ENCODE assay signal across 1 cellular context in the genomic region with DNA sequence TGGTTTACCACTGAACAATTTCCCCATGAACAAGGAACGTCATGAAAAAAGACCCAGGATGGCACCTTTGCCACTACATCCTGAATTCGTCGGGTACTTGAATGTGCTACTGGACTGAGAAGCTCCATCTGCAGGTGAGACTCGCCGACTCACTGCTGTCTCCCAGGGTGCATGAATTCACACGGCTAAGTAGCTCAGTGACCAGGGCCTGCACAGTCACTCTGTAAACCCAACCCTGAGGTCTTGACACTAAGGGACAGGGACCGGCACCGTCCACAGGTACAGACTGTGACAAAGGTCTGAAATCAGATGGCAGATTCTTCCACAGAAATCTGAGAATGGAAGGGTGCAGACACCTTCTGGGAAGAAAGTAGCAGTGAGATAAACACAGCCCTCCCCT.
TF ChIP-seq lines count a peak whose summit lies in the region.

No MANE protein-coding gene starts in this region.

TF ChIP-seq in GM23338, 12 proteins besides CTCF, POLR2A, EP300 and RAD21 (continued from another document):
- TF ChIP-seq, protein P1, sequence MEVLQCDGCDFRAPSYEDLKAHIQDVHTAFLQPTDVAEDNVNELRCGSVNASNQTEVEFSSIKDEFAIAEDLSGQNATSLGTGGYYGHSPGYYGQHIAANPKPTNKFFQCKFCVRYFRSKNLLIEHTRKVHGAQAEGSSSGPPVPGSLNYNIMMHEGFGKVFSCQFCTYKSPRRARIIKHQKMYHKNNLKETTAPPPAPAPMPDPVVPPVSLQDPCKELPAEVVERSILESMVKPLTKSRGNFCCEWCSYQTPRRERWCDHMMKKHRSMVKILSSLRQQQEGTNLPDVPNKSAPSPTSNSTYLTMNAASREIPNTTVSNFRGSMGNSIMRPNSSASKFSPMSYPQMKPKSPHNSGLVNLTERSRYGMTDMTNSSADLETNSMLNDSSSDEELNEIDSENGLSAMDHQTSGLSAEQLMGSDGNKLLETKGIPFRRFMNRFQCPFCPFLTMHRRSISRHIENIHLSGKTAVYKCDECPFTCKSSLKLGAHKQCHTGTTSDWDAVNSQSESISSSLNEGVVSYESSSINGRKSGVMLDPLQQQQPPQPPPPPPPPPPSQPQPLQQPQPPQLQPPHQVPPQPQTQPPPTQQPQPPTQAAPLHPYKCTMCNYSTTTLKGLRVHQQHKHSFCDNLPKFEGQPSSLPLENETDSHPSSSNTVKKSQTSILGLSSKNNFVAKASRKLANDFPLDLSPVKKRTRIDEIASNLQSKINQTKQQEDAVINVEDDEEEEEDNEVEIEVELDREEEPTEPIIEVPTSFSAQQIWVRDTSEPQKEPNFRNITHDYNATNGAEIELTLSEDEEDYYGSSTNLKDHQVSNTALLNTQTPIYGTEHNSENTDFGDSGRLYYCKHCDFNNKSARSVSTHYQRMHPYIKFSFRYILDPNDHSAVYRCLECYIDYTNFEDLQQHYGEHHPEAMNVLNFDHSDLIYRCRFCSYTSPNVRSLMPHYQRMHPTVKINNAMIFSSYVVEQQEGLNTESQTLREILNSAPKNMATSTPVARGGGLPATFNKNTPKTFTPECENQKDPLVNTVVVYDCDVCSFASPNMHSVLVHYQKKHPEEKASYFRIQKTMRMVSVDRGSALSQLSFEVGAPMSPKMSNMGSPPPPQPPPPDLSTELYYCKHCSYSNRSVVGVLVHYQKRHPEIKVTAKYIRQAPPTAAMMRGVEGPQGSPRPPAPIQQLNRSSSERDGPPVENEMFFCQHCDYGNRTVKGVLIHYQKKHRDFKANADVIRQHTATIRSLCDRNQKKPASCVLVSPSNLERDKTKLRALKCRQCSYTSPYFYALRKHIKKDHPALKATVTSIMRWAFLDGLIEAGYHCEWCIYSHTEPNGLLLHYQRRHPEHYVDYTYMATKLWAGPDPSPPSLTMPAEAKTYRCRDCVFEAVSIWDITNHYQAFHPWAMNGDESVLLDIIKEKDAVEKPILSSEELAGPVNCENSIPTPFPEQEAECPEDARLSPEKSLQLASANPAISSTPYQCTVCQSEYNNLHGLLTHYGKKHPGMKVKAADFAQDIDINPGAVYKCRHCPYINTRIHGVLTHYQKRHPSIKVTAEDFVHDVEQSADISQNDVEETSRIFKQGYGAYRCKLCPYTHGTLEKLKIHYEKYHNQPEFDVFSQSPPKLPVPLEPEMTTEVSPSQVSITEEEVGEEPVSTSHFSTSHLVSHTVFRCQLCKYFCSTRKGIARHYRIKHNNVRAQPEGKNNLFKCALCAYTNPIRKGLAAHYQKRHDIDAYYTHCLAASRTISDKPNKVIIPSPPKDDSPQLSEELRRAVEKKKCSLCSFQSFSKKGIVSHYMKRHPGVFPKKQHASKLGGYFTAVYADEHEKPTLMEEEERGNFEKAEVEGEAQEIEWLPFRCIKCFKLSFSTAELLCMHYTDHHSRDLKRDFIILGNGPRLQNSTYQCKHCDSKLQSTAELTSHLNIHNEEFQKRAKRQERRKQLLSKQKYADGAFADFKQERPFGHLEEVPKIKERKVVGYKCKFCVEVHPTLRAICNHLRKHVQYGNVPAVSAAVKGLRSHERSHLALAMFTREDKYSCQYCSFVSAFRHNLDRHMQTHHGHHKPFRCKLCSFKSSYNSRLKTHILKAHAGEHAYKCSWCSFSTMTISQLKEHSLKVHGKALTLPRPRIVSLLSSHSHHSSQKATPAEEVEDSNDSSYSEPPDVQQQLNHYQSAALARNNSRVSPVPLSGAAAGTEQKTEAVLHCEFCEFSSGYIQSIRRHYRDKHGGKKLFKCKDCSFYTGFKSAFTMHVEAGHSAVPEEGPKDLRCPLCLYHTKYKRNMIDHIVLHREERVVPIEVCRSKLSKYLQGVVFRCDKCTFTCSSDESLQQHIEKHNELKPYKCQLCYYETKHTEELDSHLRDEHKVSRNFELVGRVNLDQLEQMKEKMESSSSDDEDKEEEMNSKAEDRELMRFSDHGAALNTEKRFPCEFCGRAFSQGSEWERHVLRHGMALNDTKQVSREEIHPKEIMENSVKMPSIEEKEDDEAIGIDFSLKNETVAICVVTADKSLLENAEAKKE (CRISPR knock-in tag; IDR thresholded peaks at IDR 0.05) = no peak
TF ChIP-seq in GM23338: peak in this region for 0.
